ENCODE assay signal across 10 cellular contexts in genomic region chr9:109745335-109746283, GRCh38. TPM values are rescaled to one million over a fixed set of nuclear protein-coding genes. Genes with fewer than 3 reads are reported as not detected.
DNase-seq lines count a peak whose midpoint lies in the region; ATAC-seq and TF ChIP-seq lines count a peak whose summit lies in the region.
"Had no signal": no experiment of that assay in that cellular context is flagged by ENCODE, and none has a peak within 500 bp of the region (broad histone marks: within the 10 kb centered on the region; RNA-seq: fewer than 3 reads in every experiment).

No MANE protein-coding gene starts in this region.

- H3K9ac ChIP-seq in HUES48 (ENCODE audit: low read depth, low read length) (no peak overlapping the region), SK-N-MC (ENCODE audit: insufficient read length) (peak overlapping the region; percentile 44)

- no peak overlapping the region for H3K4me3 ChIP-seq in HUES48 (ENCODE audit: low read depth, low read length)
- H3K4me3 ChIP-seq in SK-N-MC = peak overlapping the region; percentile 38
- H3K4me3 ChIP-seq in sigmoid colon = no peak overlapping the region
- H3K4me3 ChIP-seq: spleen had no signal

- H3K4me1 ChIP-seq in HUES48 (ENCODE audit: control insufficient read depth, insufficient read depth, low read length) = peaks cover 20% of the 10 kb centered on the region
- peaks cover 0 to 26% (median 24%) of the 10 kb centered on the region in 4 donors for H3K4me1 ChIP-seq in sigmoid colon
- H3K4me1 ChIP-seq: spleen had no signal

- H3K36me3 ChIP-seq in HUES48 (ENCODE audit: control insufficient read depth, insufficient read depth, low read length) = no peaks in the 10 kb centered on the region
- H3K36me3 ChIP-seq in SK-N-MC (ENCODE audit: insufficient read depth, low read length) = no peaks in the 10 kb centered on the region
- H3K36me3 ChIP-seq in sigmoid colon = no peaks in the 10 kb centered on the region
- H3K36me3 ChIP-seq: spleen had no signal

- TF ChIP-seq CTCF in sigmoid colon (IDR thresholded peaks at IDR 0.05) = no peak

- DNase-seq in SK-N-MC (ENCODE audit: low read depth, low spot score) (no peak), left ventricle myocardium superior (peak; percentile 84), sigmoid colon (peak; percentile 94), DMS53 treated with DMSO at 0.1 percent for 48 hours (lab: John Stamatoyannopoulos, UW; ENCODE audit: unreplicated experiment) (no peak)
- DNase-seq in activated CD4-positive, alpha-beta T cell treated with anti-CD3 and anti-CD28 coated beads for 48 hours = no peak
- DNase-seq: activated naive CD4-positive, alpha-beta T cell treated with Interleukin-2 at 50 U/mL for 16 hours; spleen had no signal

- H3K27me3 ChIP-seq in HUES48 (ENCODE audit: control insufficient read depth, insufficient read depth, low read length) (no peaks in the 10 kb centered on the region), sigmoid colon (no peaks in the 10 kb centered on the region)

- H3K9me3 ChIP-seq in HUES48 (ENCODE audit: control insufficient read depth, insufficient read depth, low read length) = no peaks in the 10 kb centered on the region
- no peaks in the 10 kb centered on the region for H3K9me3 ChIP-seq in SK-N-MC (ENCODE audit: low read depth, low read length)
- no peaks in the 10 kb centered on the region for H3K9me3 ChIP-seq in sigmoid colon
- H3K9me3 ChIP-seq: spleen had no signal

- ATAC-seq in left ventricle myocardium superior (peak; percentile 95), HG03571 (IDR thresholded peaks at IDR 0.05; ENCODE audit: unreplicated experiment) (no peak), GM19455 (IDR thresholded peaks at IDR 0.05; ENCODE audit: unreplicated experiment) (no peak)

- WGBS in sigmoid colon, 2 donors = 5 to 23% methylated on average over 11 of the region's 11 CpGs

- no peak for TF ChIP-seq POLR2A in sigmoid colon (IDR thresholded peaks at IDR 0.05)

- H3K27ac ChIP-seq in HUES48 (ENCODE audit: low read depth, low read length) = peak overlapping the region; percentile 11
- H3K27ac ChIP-seq in SK-N-MC = peak overlapping the region; percentile 76
- peak overlapping the region; percentile 60 to 81 (median 66) for H3K27ac ChIP-seq in sigmoid colon
- H3K27ac ChIP-seq: spleen had no signal

- intact Hi-C loops in left ventricle myocardium superior (cut with micrococcal nuclease) = no loop called here
- intact Hi-C loops in sigmoid colon (cut with DNase I) = loop anchor here (5.0 kb wide), 2 partner anchors 382 to 442 kb away; no protein-coding TSS in a partner anchor

- TF ChIP-seq EP300 in sigmoid colon (IDR thresholded peaks at IDR 0.05) = peak in 3 of 4 donors; percentile 42 to 92 (median 73)

RNA-seq across cellular contexts. Expression of gene PALM2AKAP2, which starts 34.4 kb away (rescaled TPM):
- total RNA-seq in left ventricle myocardium superior (76.1 TPM), sigmoid colon (1 to 10 TPM in 3 of 4 donors, under 1 TPM in 1; 0.66 to 4.5 (median 2.3) TPM)
- under 1 TPM in 2 of 3 donors, not detected in 1; 0.60 to 0.77 TPM for polyA plus RNA-seq in sigmoid colon

Comparison
In these comparisons a context has a peak if more than half of its experiments do, and no peak if none do; other contexts are left out.
1. H3K27ac ChIP-seq: peak in every context shown above with its lines; median percentile 76 in SK-N-MC; 66 in sigmoid colon; 11 in HUES48.
2. DNase-seq: peak in left ventricle myocardium superior (single experiment) and sigmoid colon (single experiment); none in SK-N-MC (single experiment), activated CD4-positive, alpha-beta T cell treated with anti-CD3 and anti-CD28 coated beads for 48 hours (single experiment) and DMS53 treated with DMSO at 0.1 percent for 48 hours (single experiment).
3. RNA of gene PALM2AKAP2, which starts 34.4 kb away (total RNA-seq): 76.1 TPM in left ventricle myocardium superior (single experiment); 0.66 to 4.5 TPM in sigmoid colon; every median in the first group is over 10 times any median in the second.